In the genomic region with DNA sequence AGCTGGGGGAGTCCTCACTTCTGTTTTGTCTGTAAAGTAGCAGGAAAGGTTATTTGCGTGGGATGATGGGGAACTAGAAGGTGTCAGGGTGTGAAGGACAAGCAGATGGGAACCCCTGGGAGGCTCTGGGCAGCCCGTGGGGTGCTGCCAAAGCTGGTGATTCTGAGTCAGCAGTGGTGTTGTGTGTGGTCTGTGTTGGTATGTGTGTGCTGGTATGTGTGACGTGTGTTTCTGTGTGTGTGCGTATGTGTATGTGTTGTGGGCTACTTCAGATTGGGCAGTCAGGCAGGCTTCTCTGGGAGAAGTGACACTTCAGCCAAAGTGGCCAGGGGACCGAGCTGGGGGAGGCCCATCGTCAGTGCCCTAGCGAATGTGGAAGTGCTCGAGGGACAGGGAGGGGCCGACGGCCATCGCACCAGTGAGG, we compare ENCODE assay signal across 11 cellular contexts. TPM values are rescaled to one million over a fixed set of nuclear protein-coding genes. Genes with fewer than 3 reads are reported as not detected.
DNase-seq lines count a peak whose midpoint lies in the region; ATAC-seq and TF ChIP-seq lines count a peak whose summit lies in the region.
"Had no signal": no experiment of that assay in that cellular context is flagged by ENCODE, and none has a peak within 500 bp of the region (broad histone marks: within the 10 kb centered on the region; RNA-seq: fewer than 3 reads in every experiment).

No MANE protein-coding gene starts in this region.

- H3K27ac ChIP-seq in trophoblast cell (ENCODE audit: low read depth, low read length): no peak overlapping the region
- H3K27ac ChIP-seq: SK-N-MC had no signal

- no peak overlapping the region for H3K4me3 ChIP-seq in GM12865 (ENCODE audit: low read depth, low read length)
- no peak overlapping the region for H3K4me3 ChIP-seq in choroid plexus epithelial cell (ENCODE audit: low read depth, low read length)
- H3K4me3 ChIP-seq in trophoblast cell (ENCODE audit: low read depth, low read length): no peak overlapping the region
- H3K4me3 ChIP-seq: SK-N-MC had no signal

- H2BK120ac ChIP-seq in trophoblast cell (ENCODE audit: insufficient read depth, low read length, poor library complexity): no peak overlapping the region

- no peaks in the 10 kb centered on the region for H3K9me3 ChIP-seq in trophoblast cell (ENCODE audit: insufficient read depth, low read depth, low read length)

- H2AFZ ChIP-seq in trophoblast cell (ENCODE audit: insufficient read depth, low read length, poor library complexity): no peak overlapping the region

- H3K9ac ChIP-seq in trophoblast cell (ENCODE audit: low read length): no peak overlapping the region

- peak; percentile 74 for ATAC-seq in HG02588 (IDR thresholded peaks at IDR 0.05; ENCODE audit: unreplicated experiment)

- peak overlapping the region; percentile 26 for H2BK12ac ChIP-seq in trophoblast cell (ENCODE audit: low read length)

- H3K23ac ChIP-seq in trophoblast cell (ENCODE audit: low read length): no peak overlapping the region

- no peak overlapping the region for H4K12ac ChIP-seq in trophoblast cell (ENCODE audit: low read depth, low read length)

- no peak for TF ChIP-seq CTCF in GM12865 (IDR thresholded peaks at IDR 0.05; ENCODE audit: insufficient read depth, low read depth, low read length, missing control alignments)
- no peak for TF ChIP-seq CTCF in choroid plexus epithelial cell (conservative IDR thresholded peaks at IDR 0.05; ENCODE audit: low read depth, low read length)

- no CpG with 5 or more reads among the region's 11 CpGs for WGBS in trophoblast cell (ENCODE audit: extremely low coverage, insufficient coverage, insufficient read length)

- no peak overlapping the region for H3K4ac ChIP-seq in trophoblast cell (ENCODE audit: low read depth, low read length)

- no peaks in the 10 kb centered on the region for H3K27me3 ChIP-seq in trophoblast cell (ENCODE audit: insufficient read depth, low read length)

- H4K8ac ChIP-seq in trophoblast cell (ENCODE audit: low read depth, low read length): no peak overlapping the region

- H4K91ac ChIP-seq in trophoblast cell (ENCODE audit: low read depth, low read length): peak overlapping the region; percentile 13

- H3K14ac ChIP-seq in trophoblast cell (ENCODE audit: low read length): no peak overlapping the region

- H3K79me1 ChIP-seq in trophoblast cell (ENCODE audit: low read length): no peaks in the 10 kb centered on the region

- DNase-seq in GM12865 (ENCODE audit: low read depth) (peak; percentile 35), choroid plexus epithelial cell (ENCODE audit: low read depth) (peak; percentile 77), trophoblast cell (no peak), COR-L47 (lab: John Stamatoyannopoulos, UW) (no peak), NOMO-1 (lab: John Stamatoyannopoulos, UW; ENCODE audit: unreplicated experiment in 2 of 2) (no peak), C1 segment of cervical spinal cord (lab: John Stamatoyannopoulos, UW) (no peak), NOMO-1 treated with DMSO at 0.1 percent for 48 hours (lab: John Stamatoyannopoulos, UW; ENCODE audit: unreplicated experiment) (no peak)
- DNase-seq: activated CD4-positive, CD25-positive, alpha-beta regulatory T cell treated with anti-CD3 and anti-CD28 coated beads, Interleukin-2, amount 50 U/mL, for 72 hours; NCI-H774 had no signal

- no peaks in the 10 kb centered on the region for H3K36me3 ChIP-seq in trophoblast cell (ENCODE audit: control insufficient read depth in 1 of 2, insufficient read depth in 2 of 2, low read length in 2 of 2)

- H3K18ac ChIP-seq in trophoblast cell (ENCODE audit: low read length): no peak overlapping the region

- H3K79me2 ChIP-seq in trophoblast cell (ENCODE audit: control insufficient read depth, insufficient read depth, low read length, poor library complexity): no peaks in the 10 kb centered on the region

- H2AK5ac ChIP-seq in trophoblast cell (ENCODE audit: low read length): peak overlapping the region; percentile 42

- no peak overlapping the region for H3K4me2 ChIP-seq in trophoblast cell (ENCODE audit: low read length)

- no peak overlapping the region for H2BK5ac ChIP-seq in trophoblast cell (ENCODE audit: low read depth, low read length, poor library complexity)

- no peaks in the 10 kb centered on the region for H3K4me1 ChIP-seq in trophoblast cell (ENCODE audit: control insufficient read depth in 1 of 2, insufficient read depth in 2 of 2, low read length in 2 of 2)

RNA-seq across cellular contexts. Expression of gene BDKRB2, which starts 15.3 kb away (rescaled TPM):
- 29.0 and 29.1 TPM in 2 replicates for polyA plus RNA-seq in trophoblast cell (2013)

Comparison
In these comparisons a context has a peak if more than half of its experiments do, and no peak if none do; other contexts are left out.
1. DNase-seq: peak in GM12865 (single experiment) and choroid plexus epithelial cell (single experiment); none in trophoblast cell (0 of 2), COR-L47 (single experiment), NOMO-1 (0 of 2), C1 segment of cervical spinal cord (0 of 14) and NOMO-1 treated with DMSO at 0.1 percent for 48 hours (single experiment).